ENCODE assay signal across 8 cellular contexts in genomic region chr15:71116942-71117341, GRCh38. TPM values are rescaled to one million over a fixed set of nuclear protein-coding genes. Genes with fewer than 3 reads are reported as not detected.
DNase-seq lines count a peak whose midpoint lies in the region; ATAC-seq, FAIRE-seq and TF ChIP-seq lines count a peak whose summit lies in the region.

No MANE protein-coding gene starts in this region.

- H3K27me3 Mint-ChIP-seq in HFFc6 (ENCODE audit: insufficient read depth): peaks cover 6% of the 10 kb centered on the region

- H3K36me3 ChIP-seq in ascending aorta (no peaks in the 10 kb centered on the region), hepatocyte (replicated peaks; ENCODE audit: insufficient read depth, low read depth) (no peaks in the 10 kb centered on the region), small intestine (ENCODE audit: control insufficient read depth in 2 of 2, insufficient read depth in 2 of 2, low read length in 2 of 2) (no peaks in the 10 kb centered on the region)

- H3K27ac Mint-ChIP-seq in HFFc6: peak overlapping the region; percentile 68

- FAIRE-seq in small intestine (lab: Jason Lieb, UNC): no peak

- no peaks in the 10 kb centered on the region for H4K20me1 ChIP-seq in hepatocyte (ENCODE audit: insufficient read depth, poor library complexity, severe bottlenecking)

- no peak for ATAC-seq in HG03095 (IDR thresholded peaks at IDR 0.05; ENCODE audit: unreplicated experiment)
- ATAC-seq in HG03039 (IDR thresholded peaks at IDR 0.05; ENCODE audit: unreplicated experiment): no peak
- ATAC-seq in GM19351 (IDR thresholded peaks at IDR 0.05; ENCODE audit: unreplicated experiment): no peak

- H3K79me2 ChIP-seq in hepatocyte: no peaks in the 10 kb centered on the region

- peak overlapping the region; percentile 77 to 86 for H3K4me3 ChIP-seq in ascending aorta
- H3K4me3 ChIP-seq in hepatocyte: no peak overlapping the region
- peak overlapping the region in 1 of 2 donors; percentile 76 for H3K4me3 ChIP-seq in small intestine (ENCODE audit: low read depth in 1 of 2, low read length in 2 of 2)

- H3K9me3 ChIP-seq in ascending aorta: no peaks in the 10 kb centered on the region
- no peaks in the 10 kb centered on the region for H3K9me3 ChIP-seq in hepatocyte (ENCODE audit: low read depth)
- H3K9me3 ChIP-seq in small intestine (ENCODE audit: control insufficient read depth, low read depth): no peaks in the 10 kb centered on the region

- DNase-seq in HFFc6 (no peak), ascending aorta (ENCODE audit: low spot score in 2 of 2) (no peak), hepatocyte (ENCODE audit: low spot score) (no peak), small intestine (peak; percentile 44), pons (ENCODE audit: low spot score) (no peak)

- no peaks in the 10 kb centered on the region for H3K9me3 Mint-ChIP-seq in HFFc6

- intact Hi-C loops in ascending aorta (cut with DNase I): loop anchor here (10.0 kb wide), 2 partner anchors 168 to 638 kb away; no protein-coding TSS in a partner anchor

- H3K4me1 Mint-ChIP-seq in HFFc6 (ENCODE audit: low read depth): peaks cover 52% of the 10 kb centered on the region

- H3K27ac ChIP-seq in ascending aorta (peak overlapping the region; percentile 92 to 94), hepatocyte (no peak overlapping the region), small intestine (ENCODE audit: low read depth in 1 of 2, low read length in 1 of 2) (no peak overlapping the region)

- H3K36me3 Mint-ChIP-seq in HFFc6 (ENCODE audit: low read depth): peaks cover 22% of the 10 kb centered on the region; the same call in 1 of the 2 replicates

- no peak overlapping the region for H2AFZ ChIP-seq in hepatocyte

- H3K27me3 ChIP-seq in ascending aorta (no peaks in the 10 kb centered on the region), hepatocyte (peaks cover 13% of the 10 kb centered on the region), small intestine (ENCODE audit: control insufficient read depth in 2 of 2, insufficient read depth in 2 of 2, low read length in 2 of 2) (peaks cover 0 to 2% of the 10 kb centered on the region in 2 donors)

- 91% methylated on average over 3 of the region's 3 CpGs for WGBS in hepatocyte (ENCODE audit: low lambda C conversion rate, missing lambda C conversion rate)
- WGBS in small intestine, 3 donors: 61 to 80% (median 74%) methylated on average over 3 of the region's 3 CpGs

- peak overlapping the region; percentile 89 for H3K4me3 Mint-ChIP-seq in HFFc6

- no peaks in the 10 kb centered on the region for H3K9me2 ChIP-seq in hepatocyte (replicated peaks; ENCODE audit: insufficient read depth)

- H3K4me2 ChIP-seq in hepatocyte: peak overlapping the region; percentile 99

- TF ChIP-seq CTCF in HFFc6 (IDR thresholded peaks at IDR 0.05): no peak
- TF ChIP-seq CTCF in ascending aorta (IDR thresholded peaks at IDR 0.05): no peak
- no peak for TF ChIP-seq CTCF in hepatocyte (IDR thresholded peaks at IDR 0.05; ENCODE audit: poor library complexity)

- H3K4me1 ChIP-seq in ascending aorta (peaks cover 0 to 8% of the 10 kb centered on the region in 2 donors), hepatocyte (ENCODE audit: insufficient read depth) (no peaks in the 10 kb centered on the region), small intestine (ENCODE audit: control insufficient read depth in 2 of 2, insufficient read depth in 1 of 2, low read depth in 1 of 2, low read length in 1 of 2) (peaks cover 0 to 3% of the 10 kb centered on the region in 2 donors)

RNA-seq across cellular contexts. Expression of gene THSD4, which starts 1.7 kb away (rescaled TPM):
- 10 to 100 TPM; 32.7 to 39.1 (median 36.4) TPM for total RNA-seq in HFFc6 (2021; fragmentation: NEBNext Ultra II Directional; extraction: Animal tissue kit (Norgen Biotek cat#: 25700))
- total RNA-seq in ascending aorta (151 TPM), hepatocyte (7.0 and 8.0 TPM in 2 replicates)
- polyA plus RNA-seq in hepatocyte (3.3 and 4.3 TPM in 2 replicates), small intestine (10 to 100 TPM in 1 of 3 donors, 1 to 10 TPM in 2; 3.6 to 12.1 (median 7.3) TPM)

Comparison
In these comparisons a context has a peak if more than half of its experiments do, and no peak if none do; other contexts are left out.
1. H3K27ac ChIP-seq: peak in ascending aorta (2 of 2); none in hepatocyte (single experiment) and small intestine (0 of 2).